Comparison of ENCODE assay signal across 1 cellular context in genomic region chr5:83097582-83098265, GRCh38.
TF ChIP-seq lines count a peak whose summit lies in the region.

No MANE protein-coding gene starts in this region.

TF ChIP-seq in K562, 482 proteins besides CTCF, POLR2A, EP300 and RAD21 (continued from another document):
- TF ChIP-seq TSHZ1 (CRISPR knock-in tag; IDR thresholded peaks at IDR 0.05): no peak
